In the genomic region with DNA sequence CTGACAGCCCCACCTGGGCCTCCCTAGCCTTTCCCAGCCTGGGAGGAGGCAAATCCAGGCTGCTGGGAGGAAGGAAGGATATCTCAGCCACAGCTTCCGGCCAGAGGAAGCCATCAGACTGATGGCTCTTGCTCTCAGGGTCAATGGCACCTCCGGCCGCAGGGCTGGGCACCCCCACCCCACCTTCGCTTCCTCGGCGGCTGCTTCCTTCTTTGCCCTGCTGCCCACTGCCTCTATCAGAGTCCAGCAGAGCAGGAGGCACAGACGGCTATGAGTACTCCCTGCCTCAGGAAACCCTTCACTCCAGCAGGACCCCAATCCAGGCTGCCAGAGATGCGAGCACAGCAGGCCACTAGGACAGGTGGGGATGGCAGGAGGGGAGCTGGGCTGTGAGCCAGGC, we compare ENCODE assay signal across 10 cellular contexts. TPM values are rescaled to one million over a fixed set of nuclear protein-coding genes. Genes with fewer than 3 reads are reported as not detected.
A peak's percentile ranks its signal among the peaks of the same experiment; 100 is the strongest.
DNase-seq lines count a peak whose midpoint lies in the region; ATAC-seq, FAIRE-seq and TF ChIP-seq lines count a peak whose summit lies in the region.
"Had no signal": no experiment of that assay in that cellular context is flagged by ENCODE, and none has a peak within 500 bp of the region (broad histone marks: within the 10 kb centered on the region; RNA-seq: fewer than 3 reads in every experiment).

No MANE protein-coding gene starts in this region.

- H3K79me1 ChIP-seq in H9 (ENCODE audit: insufficient read depth, low read depth, low read length, poor library complexity, severe bottlenecking), result peaks cover 10% of the 10 kb centered on the region

- H3K36me3 ChIP-seq in iPS-15b (ENCODE audit: control insufficient read depth, insufficient read depth, low read length) (peaks cover 52% of the 10 kb centered on the region), WERI-Rb-1 (peaks cover 71% of the 10 kb centered on the region)

- H3K4me1 ChIP-seq in H9 (ENCODE audit: insufficient read depth, low read length) (0 out of 2 replicates have a peak, but pooled peaks cover 3% of the 10 kb centered on the region), iPS-15b (ENCODE audit: control insufficient read depth, insufficient read depth, low read length) (peaks cover 8% of the 10 kb centered on the region)

- H3K4me1 Mint-ChIP-seq in H9 (peaks cover 15 to 16% of the 10 kb centered on the region in 2 experiments), activated B cell treated with CpG ODN at 0.5 μM for 24 hours (peaks cover 24% of the 10 kb centered on the region)

- H3K27me3 Mint-ChIP-seq in H9 (ENCODE audit: low read depth) (no peaks in the 10 kb centered on the region; the same call in 1 of the 2 replicates), activated B cell treated with CpG ODN at 0.5 μM for 24 hours (peaks cover 26% of the 10 kb centered on the region)

- DNase-seq in H9, result no peak
- no peak for DNase-seq in activated B cell treated with CpG ODN at 0.5 μM for 24 hours
- no peak for DNase-seq in H54 (ENCODE audit: insufficient read length, low spot score)
- no peak for DNase-seq in 8988T
- no peak for DNase-seq in WERI-Rb-1
- DNase-seq: stimulated activated CD4-positive, alpha-beta T cell treated with anti-CD3 and anti-CD28 coated beads, Interleukin-1b, Interleukin-23, amount 100 ng/mL, for 48 hours had no signal

- H2BK15ac ChIP-seq in H9 (ENCODE audit: low read depth, low read length), result no peak overlapping the region

- H2AK5ac ChIP-seq in H9 (ENCODE audit: insufficient read length, low read length), result no peak overlapping the region

- H3K4me3 Mint-ChIP-seq in H9 (peak overlapping the region; percentile 67 to 85), activated B cell treated with CpG ODN at 0.5 μM for 24 hours (peak overlapping the region; percentile 15)

- no peak overlapping the region for H3K27ac ChIP-seq in H9 (ENCODE audit: insufficient read length, low read depth, low read length)
- H3K27ac ChIP-seq in skin epidermis, result peak overlapping the region in 12 of 21 experiments; percentile 1 to 99 (median 28)
- no peak overlapping the region for H3K27ac ChIP-seq in WERI-Rb-1

- H4K20me1 ChIP-seq in H9 (ENCODE audit: control insufficient read depth, insufficient read depth, insufficient read length), result no peaks in the 10 kb centered on the region

- H3K9me3 Mint-ChIP-seq in H9, result no peaks in the 10 kb centered on the region
- H3K9me3 Mint-ChIP-seq in activated B cell treated with CpG ODN at 0.5 μM for 24 hours, result no peaks in the 10 kb centered on the region

- H4K5ac ChIP-seq in H9 (ENCODE audit: insufficient read length, low read depth, low read length), result no peak overlapping the region

- no peak overlapping the region for H2BK20ac ChIP-seq in H9 (ENCODE audit: low read depth, low read length, poor library complexity, severe bottlenecking)

- TF ChIP-seq CTCF in H9 (conservative IDR thresholded peaks at IDR 0.05), result no peak
- TF ChIP-seq CTCF in activated B cell treated with CpG ODN at 0.5 μM for 24 hours (IDR thresholded peaks at IDR 0.05), result no peak
- TF ChIP-seq CTCF in WERI-Rb-1 (IDR thresholded peaks at IDR 0.05; ENCODE audit: low read depth, low read length), result no peak

- FAIRE-seq in H54 (lab: Jason Lieb, UNC), result no peak

- peaks cover 16% of the 10 kb centered on the region for H3K23me2 ChIP-seq in H9 (ENCODE audit: insufficient read length, low read depth, low read length, poor library complexity, severe bottlenecking)

- H2BK5ac ChIP-seq in H9 (ENCODE audit: insufficient read length, low read length), result no peak overlapping the region

- H3K27me3 ChIP-seq in H9 (ENCODE audit: insufficient read depth, low read length) (no peaks in the 10 kb centered on the region), iPS-15b (ENCODE audit: control insufficient read depth, insufficient read depth, low read length) (peaks cover 3% of the 10 kb centered on the region), WERI-Rb-1 (ENCODE audit: insufficient read depth, low read depth, severe bottlenecking) (no peaks in the 10 kb centered on the region)
- H3K27me3 ChIP-seq: adrenal gland had no signal

- no peak overlapping the region for H3K23ac ChIP-seq in H9 (ENCODE audit: insufficient read length, low read depth, low read length)

- peaks cover 10% of the 10 kb centered on the region; the same call in 1 of the 2 replicates for H3K79me2 ChIP-seq in H9 (ENCODE audit: insufficient read depth, low read length)

- no peak overlapping the region for H2BK12ac ChIP-seq in H9 (ENCODE audit: insufficient read length, low read depth, low read length)

- no peak overlapping the region for H2AFZ ChIP-seq in H9 (ENCODE audit: low read length)

- ATAC-seq in activated B cell treated with CpG ODN at 0.5 μM for 24 hours (ENCODE audit: low read depth) (no peak), HG02610 (IDR thresholded peaks at IDR 0.05; ENCODE audit: unreplicated experiment) (no peak)

- intact Hi-C loops in activated B cell treated with CpG ODN at 0.5 μM for 24 hours (cut with micrococcal nuclease), result no loop called here

- no peak overlapping the region for H3K4me2 ChIP-seq in H9 (ENCODE audit: insufficient read depth, insufficient read length, low read length)

- CTCF ChIA-PET in activated B cell treated with CpG ODN at 0.5 μM for 24 hours (lab: Charles Lee), result interaction anchor here (3.0 kb wide), 1 partner anchor 9 kb away, joined by 16 read pairs; the partner anchor contains the start of gene ANKRD39

- peaks cover 22 to 52% (median 52%) of the 10 kb centered on the region in 3 experiments for H3K36me3 Mint-ChIP-seq in H9 (ENCODE audit: insufficient read depth in 1 of 3, low read depth in 3 of 3)
- H3K36me3 Mint-ChIP-seq in activated B cell treated with CpG ODN at 0.5 μM for 24 hours (ENCODE audit: low read depth), result no peaks in the 10 kb centered on the region

- no peak overlapping the region for H3K56ac ChIP-seq in H9 (ENCODE audit: insufficient read length, low read depth, low read length)

- H3K27ac Mint-ChIP-seq in H9 (peak overlapping the region in 2 of 3 experiments; percentile 58 to 85; a peak in 2 of 7 replicates), activated B cell treated with CpG ODN at 0.5 μM for 24 hours (no peak overlapping the region)

- no CpG with 5 or more reads among the region's 8 CpGs for WGBS in H9 (ENCODE audit: extremely low coverage, insufficient read length, low lambda C conversion rate)

- H3T11ph ChIP-seq in H9 (ENCODE audit: low read length), result no peak overlapping the region

- H3K9ac ChIP-seq in H9 (ENCODE audit: extremely low read depth, insufficient read length, low read length) (no peak overlapping the region), iPS-15b (ENCODE audit: low read depth, low read length) (peak overlapping the region; percentile 3)

- POLR2A ChIA-PET in activated B cell treated with CpG ODN at 0.5 μM for 24 hours (lab: Charles Lee), result interaction anchor here (0.6 kb wide), 1 partner anchor 23 kb away, joined by 5 read pairs; no protein-coding TSS in a partner anchor

- H3K4me3 ChIP-seq in iPS-15b (ENCODE audit: low read depth, low read length) (no peak overlapping the region), skin epidermis (peak overlapping the region in 1 of 7 experiments; percentile 80), WERI-Rb-1 (ENCODE audit: low read depth, low read length) (no peak overlapping the region)

- no peak overlapping the region for H3K14ac ChIP-seq in H9 (ENCODE audit: insufficient read depth, low read length)

- H3K18ac ChIP-seq in H9 (ENCODE audit: insufficient read length, low read depth, low read length), result no peak overlapping the region

- no peaks in the 10 kb centered on the region for H3K9me3 ChIP-seq in H9 (ENCODE audit: control insufficient read depth, low read depth, low read length)
- no peaks in the 10 kb centered on the region for H3K9me3 ChIP-seq in iPS-15b (ENCODE audit: control insufficient read depth, insufficient read depth, low read length)
- no peaks in the 10 kb centered on the region for H3K9me3 ChIP-seq in WERI-Rb-1 (ENCODE audit: severe bottlenecking)
- H3K9me3 ChIP-seq: adrenal gland had no signal

- H2BK120ac ChIP-seq in H9 (ENCODE audit: low read depth, low read length, poor library complexity, severe bottlenecking), result no peak overlapping the region

- H3K4ac ChIP-seq in H9 (ENCODE audit: low read depth, low read length), result no peak overlapping the region

- H4K91ac ChIP-seq in H9 (ENCODE audit: insufficient read length, low read depth, low read length), result no peak overlapping the region

- H4K8ac ChIP-seq in H9 (replicated peaks; ENCODE audit: insufficient read length, low read depth, low read length), result no peak overlapping the region

- TF ChIP-seq POLR2A in H54 (IDR thresholded peaks at IDR 0.05; ENCODE audit: low read depth, low read length), result no peak

RNA-seq across cellular contexts. Expression of gene SEMA4C, which starts 3.3 kb away (rescaled TPM):
- total RNA-seq in H9 (2021) (81.6 and 87.2 TPM in 2 replicates), activated B cell treated with CpG ODN at 0.5 μM for 24 hours (0.34 and 0.55 TPM in 2 replicates)

RNA-seq across cellular contexts. Expression of gene ANKRD39, which starts 8.8 kb away (rescaled TPM):
- 13.0 and 13.9 TPM in 2 replicates for total RNA-seq in H9 (2021)
- total RNA-seq in activated B cell treated with CpG ODN at 0.5 μM for 24 hours, result 12.7 and 12.9 TPM in 2 replicates

RNA-seq across cellular contexts. Expression of gene ANKRD23, which starts 22.8 kb away (rescaled TPM):
- 2.3 and 2.4 TPM in 2 replicates for total RNA-seq in H9 (2021)
- total RNA-seq in activated B cell treated with CpG ODN at 0.5 μM for 24 hours, result 6.1 and 7.3 TPM in 2 replicates

RNA-seq across cellular contexts. Expression of gene CNNM3, which starts 50.5 kb away (rescaled TPM):
- total RNA-seq in H9 (2021) (22.8 and 25.0 TPM in 2 replicates), activated B cell treated with CpG ODN at 0.5 μM for 24 hours (19.0 and 20.3 TPM in 2 replicates)

Comparison
In these comparisons a context has a peak if more than half of its experiments do, and no peak if none do; other contexts are left out.
1. H3K27ac ChIP-seq: peak in skin epidermis (12 of 21); none in H9 (single experiment) and WERI-Rb-1 (single experiment).
2. RNA of gene SEMA4C, which starts 3.3 kb away (total RNA-seq): 81.6 to 87.2 TPM in H9; 0.34 to 0.55 TPM in activated B cell treated with CpG ODN at 0.5 μM for 24 hours; every median in the first group is over 10 times any median in the second.